Comparison of ENCODE assay signal across 20 cellular contexts in the genomic region with DNA sequence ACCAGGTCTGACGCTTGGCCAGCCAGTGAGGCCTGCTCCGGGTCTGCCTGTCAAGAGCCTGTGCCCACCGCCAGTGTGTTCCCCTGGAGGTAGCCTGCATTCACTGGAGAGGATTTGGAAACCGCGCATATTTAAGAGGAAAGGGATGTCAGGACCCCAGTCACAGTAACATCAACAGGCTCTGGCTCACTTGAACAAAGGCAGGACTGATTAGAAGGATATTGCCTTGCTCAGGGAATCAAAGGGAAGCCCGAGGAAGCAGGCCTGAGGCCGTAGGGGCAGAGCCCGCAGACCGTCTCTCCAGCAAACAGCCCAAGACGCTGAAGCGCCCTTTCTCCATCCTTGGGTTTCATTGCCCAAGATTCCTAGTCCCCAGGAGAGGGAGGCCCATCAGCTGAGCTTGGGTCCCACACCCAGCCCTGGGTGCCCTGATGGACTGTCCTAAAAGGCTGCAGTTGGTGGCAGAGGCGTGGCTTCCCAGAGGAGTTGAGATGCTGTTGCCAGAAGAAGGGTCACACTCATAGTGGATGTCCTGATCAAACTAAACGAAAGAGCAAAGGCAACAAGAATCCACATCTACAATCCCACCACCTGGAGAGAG. TPM values are rescaled to one million over a fixed set of nuclear protein-coding genes. Genes with fewer than 3 reads are reported as not detected.
DNase-seq lines count a peak whose midpoint lies in the region; ATAC-seq and TF ChIP-seq lines count a peak whose summit lies in the region.
"Had no signal": no experiment of that assay in that cellular context is flagged by ENCODE, and none has a peak within 500 bp of the region (broad histone marks: within the 10 kb centered on the region; RNA-seq: fewer than 3 reads in every experiment).

No MANE protein-coding gene starts in this region.

- H3K4me3 Mint-ChIP-seq in CD8-positive, alpha-beta memory T cell = no peak overlapping the region
- H3K4me3 Mint-ChIP-seq in activated T-cell treated with anti-CD3 and anti-CD28 coated beads, Interleukin-2, amount 50 U/mL, for 4 hours = no peak overlapping the region
- H3K4me3 Mint-ChIP-seq in activated CD8-positive, alpha-beta memory T cell treated with anti-CD3 and anti-CD28 coated beads, Interleukin-2, amount 10 ng/mL, durations not matched to agents 7 days and 5 days = no peak overlapping the region
- H3K4me3 Mint-ChIP-seq: CD4-positive, alpha-beta memory T cell had no signal

- peak overlapping the region; percentile 38 for H3K9ac ChIP-seq in NT2/D1 (ENCODE audit: insufficient read length, low read depth)

- H3K27me3 ChIP-seq in NT2/D1 (ENCODE audit: insufficient read depth, insufficient read length) = no peaks in the 10 kb centered on the region
- H3K27me3 ChIP-seq in lower lobe of right lung (ENCODE audit: low read depth) = no peaks in the 10 kb centered on the region
- no peaks in the 10 kb centered on the region for H3K27me3 ChIP-seq in CD8-positive, alpha-beta memory T cell (ENCODE audit: insufficient read depth, low read length, poor library complexity, severe bottlenecking)
- H3K27me3 ChIP-seq: BLaER1 treated with 17β-estradiol and CSF1 and Interleukin-3, amounts not matched to agents 10 nM and 100 nM had no signal

- no peak overlapping the region for H3K27ac Mint-ChIP-seq in CD8-positive, alpha-beta memory T cell
- no peak overlapping the region for H3K27ac Mint-ChIP-seq in activated CD8-positive, alpha-beta memory T cell treated with anti-CD3 and anti-CD28 coated beads, Interleukin-2, amount 10 ng/mL, durations not matched to agents 7 days and 5 days

- CTCF ChIA-PET in CD8-positive, alpha-beta memory T cell (lab: Charles Lee) = no interaction called here
- CTCF ChIA-PET in activated CD8-positive, alpha-beta memory T cell treated with anti-CD3 and anti-CD28 coated beads, Interleukin-2, amount 10 ng/mL, durations not matched to agents 7 days and 5 days (lab: Charles Lee) = no interaction called here

- peak; percentile 17 for ATAC-seq in esophagus mucosa
- no peak for ATAC-seq in lower lobe of right lung
- ATAC-seq in activated T-cell treated with anti-CD3 and anti-CD28 coated beads, Interleukin-2, amount 50 U/mL, for 4 hours = no peak
- ATAC-seq in activated CD8-positive, alpha-beta memory T cell treated with anti-CD3 and anti-CD28 coated beads, Interleukin-2, amount 10 ng/mL, durations not matched to agents 7 days and 5 days = no peak
- ATAC-seq: Panc1 had no signal

- DNase-seq in NT2/D1 (ENCODE audit: low read depth, low spot score) = no peak
- peak; percentile 30 for DNase-seq in lower lobe of right lung
- DNase-seq in mucosa of gallbladder (ENCODE audit: low spot score) = no peak
- no peak for DNase-seq in CD8-positive, alpha-beta memory T cell
- DNase-seq in activated T-cell treated with anti-CD3 and anti-CD28 coated beads, Interleukin-2, amount 50 U/mL, for 4 hours = no peak
- DNase-seq in activated CD8-positive, alpha-beta memory T cell treated with anti-CD3 and anti-CD28 coated beads, Interleukin-2, amount 10 ng/mL, durations not matched to agents 7 days and 5 days = no peak
- DNase-seq: CD4-positive, alpha-beta memory T cell; Karpas-422; MV-4-11; NCI-H1105 treated with DMSO at 0.1 percent for 48 hours; NCI-H1694; NCI-H2081; NCI-H2171; NCI-H345; NCI-H524; NCI-H774; NK-92 treated with Interleukin-12 subunit alpha and Interleukin-12 subunit beta, amount 100 ng/mL, for 24 hours had no signal

- H3K27me3 Mint-ChIP-seq in CD8-positive, alpha-beta memory T cell = no peaks in the 10 kb centered on the region
- no peaks in the 10 kb centered on the region for H3K27me3 Mint-ChIP-seq in activated T-cell treated with anti-CD3 and anti-CD28 coated beads, Interleukin-2, amount 50 U/mL, for 4 hours (ENCODE audit: low read depth)
- H3K27me3 Mint-ChIP-seq in activated CD8-positive, alpha-beta memory T cell treated with anti-CD3 and anti-CD28 coated beads, Interleukin-2, amount 10 ng/mL, durations not matched to agents 7 days and 5 days = no peaks in the 10 kb centered on the region
- H3K27me3 Mint-ChIP-seq: CD4-positive, alpha-beta memory T cell had no signal

- H3K4me1 Mint-ChIP-seq in CD8-positive, alpha-beta memory T cell = no peaks in the 10 kb centered on the region
- H3K4me1 Mint-ChIP-seq in activated T-cell treated with anti-CD3 and anti-CD28 coated beads, Interleukin-2, amount 50 U/mL, for 4 hours (ENCODE audit: low read depth) = no peaks in the 10 kb centered on the region
- H3K4me1 Mint-ChIP-seq in activated CD8-positive, alpha-beta memory T cell treated with anti-CD3 and anti-CD28 coated beads, Interleukin-2, amount 10 ng/mL, durations not matched to agents 7 days and 5 days = no peaks in the 10 kb centered on the region
- H3K4me1 Mint-ChIP-seq: CD4-positive, alpha-beta memory T cell had no signal

- H3K9me3 ChIP-seq in NT2/D1 (ENCODE audit: insufficient read depth, low read length) (no peaks in the 10 kb centered on the region), lower lobe of right lung (no peaks in the 10 kb centered on the region)
- H3K9me3 ChIP-seq in CD8-positive, alpha-beta memory T cell (ENCODE audit: low read length) = no peaks in the 10 kb centered on the region
- H3K9me3 ChIP-seq: BLaER1 treated with 17β-estradiol and CSF1 and Interleukin-3, amounts not matched to agents 10 nM and 100 nM had no signal

- intact Hi-C loops in lower lobe of right lung (cut with DNase I) = no loop called here

- no peak for TF ChIP-seq CTCF in lower lobe of right lung (IDR thresholded peaks at IDR 0.05)

- no peaks in the 10 kb centered on the region for H3K36me3 Mint-ChIP-seq in CD8-positive, alpha-beta memory T cell
- H3K36me3 Mint-ChIP-seq in activated T-cell treated with anti-CD3 and anti-CD28 coated beads, Interleukin-2, amount 50 U/mL, for 4 hours (ENCODE audit: insufficient read depth) = no peaks in the 10 kb centered on the region
- H3K36me3 Mint-ChIP-seq in activated CD8-positive, alpha-beta memory T cell treated with anti-CD3 and anti-CD28 coated beads, Interleukin-2, amount 10 ng/mL, durations not matched to agents 7 days and 5 days = no peaks in the 10 kb centered on the region

- no peaks in the 10 kb centered on the region for H3K9me3 Mint-ChIP-seq in CD8-positive, alpha-beta memory T cell
- no peaks in the 10 kb centered on the region for H3K9me3 Mint-ChIP-seq in activated T-cell treated with anti-CD3 and anti-CD28 coated beads, Interleukin-2, amount 50 U/mL, for 4 hours
- H3K9me3 Mint-ChIP-seq in activated CD8-positive, alpha-beta memory T cell treated with anti-CD3 and anti-CD28 coated beads, Interleukin-2, amount 10 ng/mL, durations not matched to agents 7 days and 5 days (ENCODE audit: low read depth) = no peaks in the 10 kb centered on the region
- H3K9me3 Mint-ChIP-seq: CD4-positive, alpha-beta memory T cell had no signal

- H3K4me3 ChIP-seq in NT2/D1 (ENCODE audit: insufficient read length, low read depth) (no peak overlapping the region), lower lobe of right lung (no peak overlapping the region)
- no peak overlapping the region for H3K4me3 ChIP-seq in CD8-positive, alpha-beta memory T cell (ENCODE audit: low read length)
- H3K4me3 ChIP-seq: BLaER1 treated with 17β-estradiol and CSF1 and Interleukin-3, amounts not matched to agents 10 nM and 100 nM had no signal

- no peaks in the 10 kb centered on the region for H3K36me3 ChIP-seq in NT2/D1 (ENCODE audit: insufficient read depth, insufficient read length, low read length)
- H3K36me3 ChIP-seq in lower lobe of right lung = no peaks in the 10 kb centered on the region
- H3K36me3 ChIP-seq in CD8-positive, alpha-beta memory T cell (ENCODE audit: insufficient read depth, low read length) = no peaks in the 10 kb centered on the region
- H3K36me3 ChIP-seq: BLaER1 treated with 17β-estradiol and CSF1 and Interleukin-3, amounts not matched to agents 10 nM and 100 nM had no signal

- H3K4me1 ChIP-seq in NT2/D1 (ENCODE audit: insufficient read depth, insufficient read length) (peaks cover 3% of the 10 kb centered on the region), lower lobe of right lung (no peaks in the 10 kb centered on the region)
- H3K4me1 ChIP-seq in CD8-positive, alpha-beta memory T cell (ENCODE audit: insufficient read depth, low read length) = no peaks in the 10 kb centered on the region

- POLR2A ChIA-PET in CD8-positive, alpha-beta memory T cell (lab: Charles Lee) = no interaction called here

- H3K27ac ChIP-seq in lower lobe of right lung = no peak overlapping the region
- H3K27ac ChIP-seq in CD8-positive, alpha-beta memory T cell (ENCODE audit: low read depth, low read length) = no peak overlapping the region
- H3K27ac ChIP-seq: BLaER1 treated with 17β-estradiol and CSF1 and Interleukin-3, amounts not matched to agents 10 nM and 100 nM had no signal

RNA-seq across cellular contexts. Expression of a gene that starts 23.2 kb away (rescaled TPM):
- 0.64 TPM for total RNA-seq in esophagus mucosa
- total RNA-seq in lower lobe of right lung = 1.1 TPM
- 3.2 TPM for total RNA-seq in mucosa of gallbladder
- total RNA-seq in CD8-positive, alpha-beta memory T cell = 1 to 10 TPM; 5.4 to 6.6 TPM
- polyA plus RNA-seq in CD8-positive, alpha-beta memory T cell = 3.0 TPM
- 1 to 10 TPM; 2.6 to 3.3 (median 3.2) TPM for total RNA-seq in activated T-cell treated with anti-CD3 and anti-CD28 coated beads, Interleukin-2, amount 50 U/mL, for 4 hours
- total RNA-seq in activated CD8-positive, alpha-beta memory T cell treated with anti-CD3 and anti-CD28 coated beads, Interleukin-2, amount 10 ng/mL, durations not matched to agents 7 days and 5 days = 10 to 100 TPM in 1 of 2 experiments, 1 to 10 TPM in 1; 6.3 to 12.5 TPM

RNA-seq across cellular contexts. Expression of a gene that starts 45.3 kb away (rescaled TPM):
- total RNA-seq in esophagus mucosa (69.3 TPM), lower lobe of right lung (50.1 TPM), mucosa of gallbladder (43.8 TPM)
- total RNA-seq in CD8-positive, alpha-beta memory T cell = 100 to 1,000 TPM; 132 to 137 TPM
- polyA plus RNA-seq in CD8-positive, alpha-beta memory T cell = 86.3 TPM
- total RNA-seq in activated T-cell treated with anti-CD3 and anti-CD28 coated beads, Interleukin-2, amount 50 U/mL, for 4 hours = 100 to 1,000 TPM; 154 to 163 (median 161) TPM
- total RNA-seq in activated CD8-positive, alpha-beta memory T cell treated with anti-CD3 and anti-CD28 coated beads, Interleukin-2, amount 10 ng/mL, durations not matched to agents 7 days and 5 days = 100 to 1,000 TPM in 1 of 2 experiments, 10 to 100 TPM in 1; 93.9 to 125 TPM
